In the genomic region with DNA sequence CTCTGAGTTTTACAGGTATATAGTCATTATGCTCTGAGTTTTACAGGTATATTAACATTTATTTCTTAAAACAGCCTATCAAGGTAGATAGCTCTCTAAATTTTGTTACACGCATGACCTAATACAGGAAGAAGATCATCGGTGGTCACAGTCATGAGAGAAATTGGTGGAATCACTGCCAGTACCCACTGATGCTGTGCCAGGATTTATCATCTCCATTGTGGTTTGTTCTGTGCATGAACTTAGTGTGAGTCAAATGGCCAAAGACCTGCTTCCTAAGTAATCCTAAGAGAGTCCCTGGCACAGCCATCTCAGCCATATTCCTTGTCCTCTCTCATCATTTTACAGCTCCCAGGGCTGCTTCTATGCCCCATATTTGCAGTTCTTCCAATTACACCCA, we compare ENCODE assay signal across 17 cellular contexts. TPM values are rescaled to one million over a fixed set of nuclear protein-coding genes. Genes with fewer than 3 reads are reported as not detected.
"Had no signal": no experiment of that assay in that cellular context is flagged by ENCODE, and none has a peak within 500 bp of the region (broad histone marks: within the 10 kb centered on the region; RNA-seq: fewer than 3 reads in every experiment).

No MANE protein-coding gene starts in this region.

RNA-seq across cellular contexts. Expression of a gene that starts 10.1 kb away (rescaled TPM):
- total RNA-seq: dermis blood vessel endothelial cell; endothelial cell of umbilical vein; epithelial cell of proximal tubule; esophagus muscularis mucosa; gastrocnemius medialis; glomerular endothelial cell; heart left ventricle; left cardiac atrium; lower leg skin; lung microvascular endothelial cell; naive thymus-derived CD4-positive, alpha-beta T cell; osteocyte; right cardiac atrium; sigmoid colon; spleen; thoracic aorta; tibial nerve had no signal

RNA-seq across cellular contexts. Expression of a gene that starts 50.5 kb away (rescaled TPM):
- total RNA-seq: dermis blood vessel endothelial cell; endothelial cell of umbilical vein; epithelial cell of proximal tubule; esophagus muscularis mucosa; glomerular endothelial cell; heart left ventricle; left cardiac atrium; lung microvascular endothelial cell; naive thymus-derived CD4-positive, alpha-beta T cell; osteocyte; right cardiac atrium; sigmoid colon; spleen; thoracic aorta; tibial nerve had no signal
